14 cellular contexts compared by ENCODE assay signal in genomic region chr1:193927550-193927949, GRCh38.
"Had no signal": no experiment of that assay in that cellular context is flagged by ENCODE, and none has a peak within 500 bp of the region (broad histone marks: within the 10 kb centered on the region; RNA-seq: fewer than 3 reads in every experiment).

No MANE protein-coding gene starts in this region.

- H3K4me1 Mint-ChIP-seq: activated B cell treated with CpG ODN at 0.5 μM for 24 hours; nephron; stimulated activated effector memory CD8-positive, alpha-beta T cell treated with anti-CD3 and anti-CD28 coated beads, Interleukin-12 subunit alpha, Interleukin-12 subunit beta, amount 100 ng/mL, for 72 hours had no signal

- H3K4me3 ChIP-seq: adrenal gland, dorsolateral prefrontal cortex, gastroesophageal sphincter, left ventricle myocardium inferior had no signal

- H3K4me3 Mint-ChIP-seq: activated B cell treated with CpG ODN at 0.5 μM for 24 hours; activated CD8-positive, alpha-beta T cell treated with anti-CD3 and anti-CD28 coated beads for 36 hours; activated naive CD4-positive, alpha-beta T cell treated with anti-CD3 and anti-CD28 coated beads, Interleukin-2, amount 50 U/mL, for 24 hours; nephron; stimulated activated effector memory CD8-positive, alpha-beta T cell treated with anti-CD3 and anti-CD28 coated beads, Interleukin-12 subunit alpha, Interleukin-12 subunit beta, amount 100 ng/mL, for 72 hours had no signal

- H3K9me3 ChIP-seq: adrenal gland had no signal

- H3K27me3 ChIP-seq: adrenal gland, dorsolateral prefrontal cortex, gastroesophageal sphincter had no signal

- H3K36me3 ChIP-seq: adrenal gland, gastroesophageal sphincter, left ventricle myocardium inferior had no signal

- H3K36me3 Mint-ChIP-seq: stimulated activated effector memory CD8-positive, alpha-beta T cell treated with anti-CD3 and anti-CD28 coated beads, Interleukin-12 subunit alpha, Interleukin-12 subunit beta, amount 100 ng/mL, for 72 hours had no signal

- H3K4me1 ChIP-seq: adrenal gland, gastroesophageal sphincter, left ventricle myocardium inferior had no signal

- ATAC-seq: activated CD8-positive, alpha-beta T cell treated with anti-CD3 and anti-CD28 coated beads for 36 hours; gastroesophageal sphincter; stimulated activated effector memory CD8-positive, alpha-beta T cell treated with anti-CD3 and anti-CD28 coated beads, Interleukin-12 subunit alpha, Interleukin-12 subunit beta, amount 100 ng/mL, for 72 hours had no signal

- H3K27ac ChIP-seq: adrenal gland, dorsolateral prefrontal cortex, gastroesophageal sphincter, left ventricle myocardium inferior had no signal

- FAIRE-seq: keratinocyte had no signal

- H3K27ac Mint-ChIP-seq: activated B cell treated with CpG ODN at 0.5 μM for 24 hours; activated CD8-positive, alpha-beta T cell treated with anti-CD3 and anti-CD28 coated beads for 36 hours; activated naive CD4-positive, alpha-beta T cell treated with anti-CD3 and anti-CD28 coated beads, Interleukin-2, amount 50 U/mL, for 24 hours; nephron; stimulated activated effector memory CD8-positive, alpha-beta T cell treated with anti-CD3 and anti-CD28 coated beads, Interleukin-12 subunit alpha, Interleukin-12 subunit beta, amount 100 ng/mL, for 72 hours had no signal

- DNase-seq: activated B cell treated with CpG ODN at 0.5 μM for 24 hours; activated CD4-positive, alpha-beta T cell treated with anti-CD3 and anti-CD28 coated beads for 48 hours; activated CD8-positive, alpha-beta T cell treated with anti-CD3 and anti-CD28 coated beads for 36 hours; activated effector memory CD4-positive, alpha-beta T cell treated with anti-CD3 and anti-CD28 coated beads, Interleukin-2, amount 50 U/mL, for 16 hours; activated T-cell treated with anti-CD3 and anti-CD28 coated beads, Interleukin-2, amount 50 U/mL, for 48 hours; adrenal gland; dorsolateral prefrontal cortex; occipital lobe had no signal

- H3K27me3 Mint-ChIP-seq: activated B cell treated with CpG ODN at 0.5 μM for 24 hours; activated CD8-positive, alpha-beta T cell treated with anti-CD3 and anti-CD28 coated beads for 36 hours; activated naive CD4-positive, alpha-beta T cell treated with anti-CD3 and anti-CD28 coated beads, Interleukin-2, amount 50 U/mL, for 24 hours had no signal
